ENCODE assay signal across 14 cellular contexts in genomic region chr20:58883243-58883691, GRCh38. TPM values are rescaled to one million over a fixed set of nuclear protein-coding genes. Genes with fewer than 3 reads are reported as not detected.
A peak's percentile ranks its signal among the peaks of the same experiment; 100 is the strongest.
DNase-seq lines count a peak whose midpoint lies in the region; ATAC-seq and TF ChIP-seq lines count a peak whose summit lies in the region.
"Had no signal": no experiment of that assay in that cellular context is flagged by ENCODE, and none has a peak within 500 bp of the region (broad histone marks: within the 10 kb centered on the region; RNA-seq: fewer than 3 reads in every experiment).

No MANE protein-coding gene starts in this region.

- no peak for TF ChIP-seq CTCF in AG04449 (IDR thresholded peaks at IDR 0.05; ENCODE audit: insufficient read depth, low read length, missing control alignments)

- peak overlapping the region; percentile 4 for H3K4me3 ChIP-seq in AG04449 (ENCODE audit: low read depth, low read length)
- H3K4me3 ChIP-seq in HUES6 (ENCODE audit: low read depth, low read length) = peak overlapping the region; percentile 2; the same call in 1 of the 2 replicates
- H3K4me3 ChIP-seq in mesodermal cell (ENCODE audit: extremely low read depth, insufficient read depth, low read length, poor library complexity, severe bottlenecking) = no peak overlapping the region
- H3K4me3 ChIP-seq: gastrocnemius medialis had no signal

- no peak for ATAC-seq in HG03196 (IDR thresholded peaks at IDR 0.05; ENCODE audit: unreplicated experiment)
- ATAC-seq: gastrocnemius medialis; sciatic nerve; stimulated activated naive CD8-positive, alpha-beta T cell treated with anti-CD3 and anti-CD28 coated beads, Interleukin-15, Interleukin-2, amounts not matched to agents 100 U/mL and 50 U/mL, for 24 hours had no signal

- H3K27me3 ChIP-seq in HUES6 (ENCODE audit: control insufficient read depth, insufficient read depth, low read length) = no peaks in the 10 kb centered on the region

- WGBS in mesodermal cell (ENCODE audit: insufficient coverage in 2 of 2), 2 experiments = 20 to 31% methylated on average over 9 of the region's 9 CpGs

- H3K9me3 ChIP-seq in HUES6 (ENCODE audit: control insufficient read depth, insufficient read depth, low read depth, low read length) = no peaks in the 10 kb centered on the region
- H3K9me3 ChIP-seq in mesodermal cell (ENCODE audit: control insufficient read depth, low read length) = no peaks in the 10 kb centered on the region

- H3K4me1 ChIP-seq in HUES6 (ENCODE audit: control insufficient read depth, insufficient read depth, low read length) (peaks cover 24% of the 10 kb centered on the region), mesodermal cell (ENCODE audit: control insufficient read depth, insufficient read depth, low read length, poor library complexity, severe bottlenecking) (peaks cover 17% of the 10 kb centered on the region)

- no peak for DNase-seq in AG04449 (ENCODE audit: low read depth, low spot score)
- DNase-seq in cerebellar cortex (ENCODE audit: low spot score) = peak; percentile 50
- DNase-seq in DMS153 treated with DMSO at 0.1 percent for 48 hours (lab: John Stamatoyannopoulos, UW; ENCODE audit: unreplicated experiment) = no peak
- DNase-seq in NCI-H187 treated with DMSO at 0.1 percent for 48 hours (lab: John Stamatoyannopoulos, UW) = no peak
- DNase-seq in activated CD8-positive, alpha-beta memory T cell treated with anti-CD3 and anti-CD28 coated beads for 24 hours = no peak
- DNase-seq: activated CD4-positive, alpha-beta T cell treated with anti-CD3 and anti-CD28 coated beads, Interleukin-2, amount 50 U/mL, for 48 hours; anterior cingulate cortex; gastrocnemius medialis; naive B cell; stimulated activated naive CD8-positive, alpha-beta T cell treated with anti-CD3 and anti-CD28 coated beads, Interleukin-15, Interleukin-2, amounts not matched to agents 100 U/mL and 50 U/mL, for 24 hours had no signal

- CTCF ChIA-PET in AG04449 (lab: Yijun Ruan, JAX) = interaction anchor here (0.8 to 4.1 kb wide), 7 partner anchors 8 to 613 kb away, joined by 3 to 26 read pairs (median 4); no protein-coding TSS in a partner anchor

- no peak overlapping the region for H3K9ac ChIP-seq in HUES6 (ENCODE audit: low read length)

- H3K36me3 ChIP-seq in HUES6 (ENCODE audit: control insufficient read depth, insufficient read depth, low read length) (no peaks in the 10 kb centered on the region), mesodermal cell (ENCODE audit: control insufficient read depth, insufficient read depth, low read length) (no peaks in the 10 kb centered on the region)
- H3K36me3 ChIP-seq: gastrocnemius medialis had no signal

- H3K27ac ChIP-seq in HUES6 (ENCODE audit: low read depth, low read length) (0 out of 2 replicates have a peak overlapping the region, but pooled peaks have one; percentile 8), mesodermal cell (ENCODE audit: low read depth, low read length, severe bottlenecking) (peak overlapping the region; percentile 5)

- POLR2A ChIA-PET in AG04449 (lab: Yijun Ruan, JAX) = interaction anchor here (0.7 to 1.0 kb wide), 3 partner anchors 8 to 149 kb away, joined by 3 to 4 read pairs (median 3); partner anchors contain the start of gene ATP5F1E

RNA-seq across cellular contexts. Expression of gene GNAS, which starts 30.8 kb away (rescaled TPM):
- polyA plus RNA-seq in mesodermal cell (2013, experiment 1 of 2) = 1,889 TPM
- 1,868 TPM for polyA plus RNA-seq in mesodermal cell (2013, experiment 2 of 2)

RNA-seq across cellular contexts. Expression of gene GNAS-AS1, which starts 32.6 kb away (rescaled TPM):
- 2.2 TPM for polyA plus RNA-seq in mesodermal cell (2013, experiment 1 of 2)
- polyA plus RNA-seq in mesodermal cell (2013, experiment 2 of 2) = 2.0 TPM
